In genomic region chr13:98972059-98972458, GRCh38 we compare ENCODE assay signal across 22 cellular contexts. TPM values are rescaled to one million over a fixed set of nuclear protein-coding genes. Genes with fewer than 3 reads are reported as not detected.
A peak's percentile ranks its signal among the peaks of the same experiment; 100 is the strongest.
DNase-seq lines count a peak whose midpoint lies in the region; ATAC-seq, FAIRE-seq and TF ChIP-seq lines count a peak whose summit lies in the region.
"Had no signal": no experiment of that assay in that cellular context is flagged by ENCODE, and none has a peak within 500 bp of the region (broad histone marks: within the 10 kb centered on the region; RNA-seq: fewer than 3 reads in every experiment).

No MANE protein-coding gene starts in this region.

- H3K4me1 ChIP-seq in A673 (ENCODE audit: insufficient read depth, low read length, poor library complexity, severe bottlenecking), result peaks cover 34% of the 10 kb centered on the region
- peaks cover 51% of the 10 kb centered on the region for H3K4me1 ChIP-seq in PC-9 (replicated peaks; ENCODE audit: insufficient read depth)
- H3K4me1 ChIP-seq in gastroesophageal sphincter, result peaks cover 0 to 95% (median 36%) of the 10 kb centered on the region in 3 donors

- no peaks in the 10 kb centered on the region for H3K9me3 Mint-ChIP-seq in natural killer cell treated with Interleukin-12 subunit alpha and Interleukin-12 subunit beta and Interleukin-15 and Interleukin-18, amount 100 ng/mL, for 72 hours
- H3K9me3 Mint-ChIP-seq: activated B cell treated with CpG ODN at 0.5 μM for 24 hours; activated CD8-positive, alpha-beta T cell treated with anti-CD3 and anti-CD28 coated beads for 36 hours; activated T-cell treated with anti-CD3 and anti-CD28 coated beads, Interleukin-2, amount 50 U/mL, for 72 hours; CD4-positive, alpha-beta T cell; T-helper 1 cell treated with Interleukin-12 subunit alpha and Interleukin-12 subunit beta and Interleukin-4 antibody, amounts not matched to agents 30 μg/mL and 1 μg/mL, for 36 hours had no signal

- no peak for TF ChIP-seq EP300 in gastroesophageal sphincter (IDR thresholded peaks at IDR 0.05)

- H3K36me3 ChIP-seq in A673 (ENCODE audit: insufficient read depth, low read length, poor library complexity, severe bottlenecking), result no peaks in the 10 kb centered on the region
- no peaks in the 10 kb centered on the region for H3K36me3 ChIP-seq in PC-9 (ENCODE audit: low read depth)
- no peaks in the 10 kb centered on the region for H3K36me3 ChIP-seq in gastroesophageal sphincter
- H3K36me3 ChIP-seq: spleen, upper lobe of left lung had no signal

- DNase-seq in A673 (ENCODE audit: low spot score) (no peak), PC-9 (no peak), pons (ENCODE audit: low spot score) (peak; percentile 41), NCI-H1694 treated with DMSO at 0.1 percent for 48 hours (lab: John Stamatoyannopoulos, UW) (no peak), H54 (ENCODE audit: insufficient read length, low spot score) (no peak)
- no peak for DNase-seq in stimulated activated naive CD4-positive, alpha-beta T cell (lab: John Stamatoyannopoulos, UW)
- DNase-seq in natural killer cell treated with Interleukin-12 subunit alpha and Interleukin-12 subunit beta and Interleukin-15 and Interleukin-18, amount 100 ng/mL, for 72 hours (ENCODE audit: low spot score), result no peak
- DNase-seq: activated B cell treated with CpG ODN at 0.5 μM for 24 hours; activated CD8-positive, alpha-beta T cell treated with anti-CD3 and anti-CD28 coated beads for 36 hours; activated T-cell treated with anti-CD3 and anti-CD28 coated beads, Interleukin-2, amount 50 U/mL, for 72 hours; CD4-positive, alpha-beta T cell; DMS79; effector CD8-positive, alpha-beta T cell; H7; hypothalamus; KG1; NCI-H1092; NCI-H2171 treated with DMSO at 0.1 percent for 48 hours; spleen; upper lobe of left lung had no signal

- H3K4me1 Mint-ChIP-seq in natural killer cell treated with Interleukin-12 subunit alpha and Interleukin-12 subunit beta and Interleukin-15 and Interleukin-18, amount 100 ng/mL, for 72 hours (ENCODE audit: low read depth in 2 of 2), result peaks cover 13 to 18% of the 10 kb centered on the region in 2 donors

- no peak for FAIRE-seq in H54 (lab: Jason Lieb, UNC)

- H3K79me2 ChIP-seq in PC-9 (ENCODE audit: low read depth), result peaks cover 75% of the 10 kb centered on the region

- H3K4me2 ChIP-seq in PC-9, result peak overlapping the region; percentile 50

- H3K27ac Mint-ChIP-seq in natural killer cell treated with Interleukin-12 subunit alpha and Interleukin-12 subunit beta and Interleukin-15 and Interleukin-18, amount 100 ng/mL, for 72 hours, result no peak overlapping the region
- H3K27ac Mint-ChIP-seq: activated B cell treated with CpG ODN at 0.5 μM for 24 hours; activated CD8-positive, alpha-beta T cell treated with anti-CD3 and anti-CD28 coated beads for 36 hours; activated T-cell treated with anti-CD3 and anti-CD28 coated beads, Interleukin-2, amount 50 U/mL, for 72 hours; CD4-positive, alpha-beta T cell; T-helper 1 cell treated with Interleukin-12 subunit alpha and Interleukin-12 subunit beta and Interleukin-4 antibody, amounts not matched to agents 30 μg/mL and 1 μg/mL, for 36 hours had no signal

- H3K27ac ChIP-seq in A673 (ENCODE audit: low read depth, low read length, poor library complexity, severe bottlenecking) (peak overlapping the region; percentile 47), PC-9 (peak overlapping the region; percentile 72), gastroesophageal sphincter (peak overlapping the region in 3 of 4 donors; percentile 60 to 74 (median 70))
- H3K27ac ChIP-seq: spleen had no signal

- H3K4me3 ChIP-seq in A673 (ENCODE audit: low read depth, low read length, poor library complexity, severe bottlenecking) (no peak overlapping the region), PC-9 (no peak overlapping the region), gastroesophageal sphincter (no peak overlapping the region)
- H3K4me3 ChIP-seq: spleen had no signal

- ATAC-seq in gastroesophageal sphincter, result no peak
- no peak for ATAC-seq in natural killer cell treated with Interleukin-12 subunit alpha and Interleukin-12 subunit beta and Interleukin-15 and Interleukin-18, amount 100 ng/mL, for 72 hours
- ATAC-seq: activated CD8-positive, alpha-beta T cell treated with anti-CD3 and anti-CD28 coated beads for 36 hours; activated T-cell treated with anti-CD3 and anti-CD28 coated beads, Interleukin-2, amount 50 U/mL, for 72 hours had no signal

- intact Hi-C loops in A673 (cut with micrococcal nuclease; ENCODE audit: unreplicated experiment) (no loop called here), PC-9 (cut with micrococcal nuclease; ENCODE audit: unreplicated experiment) (no loop called here)

- TF ChIP-seq POLR2A in gastroesophageal sphincter (IDR thresholded peaks at IDR 0.05) (no peak), H54 (IDR thresholded peaks at IDR 0.05; ENCODE audit: low read depth, low read length) (no peak)

- peaks cover 22% of the 10 kb centered on the region for H3F3A ChIP-seq in PC-9 (ENCODE audit: insufficient read depth, low read depth)

- CTCF ChIA-PET in A673 (lab: Charles Lee) (no interaction called here), PC-9 (lab: Charles Lee) (no interaction called here)

- H3K9me3 ChIP-seq in A673 (ENCODE audit: low read depth, low read length, poor library complexity, severe bottlenecking) (no peaks in the 10 kb centered on the region), PC-9 (ENCODE audit: insufficient read depth, low read depth) (no peaks in the 10 kb centered on the region), gastroesophageal sphincter (no peaks in the 10 kb centered on the region)
- H3K9me3 ChIP-seq: spleen, upper lobe of left lung had no signal

- H3K36me3 Mint-ChIP-seq in natural killer cell treated with Interleukin-12 subunit alpha and Interleukin-12 subunit beta and Interleukin-15 and Interleukin-18, amount 100 ng/mL, for 72 hours, result no peaks in the 10 kb centered on the region

- POLR2A ChIA-PET in A673 (lab: Charles Lee; ENCODE audit: low non-redundant PET) (no interaction called here), PC-9 (lab: Charles Lee; ENCODE audit: unreplicated experiment) (interaction anchor here (0.6 to 1.0 kb wide), 2 partner anchors 74 to 258 kb away, joined by 5 to 9 read pairs; no protein-coding TSS in a partner anchor)

- WGBS in gastroesophageal sphincter (ENCODE audit: low coverage in 1 of 2), 2 donors, result 13 to 39% methylated on average over 3 of the region's 3 CpGs

- H3K27me3 ChIP-seq in A673 (replicated peaks; ENCODE audit: insufficient read depth, low read depth, low read length, poor library complexity) (no peaks in the 10 kb centered on the region), PC-9 (ENCODE audit: insufficient read depth, low read depth) (no peaks in the 10 kb centered on the region), gastroesophageal sphincter (no peaks in the 10 kb centered on the region)
- H3K27me3 ChIP-seq: spleen, upper lobe of left lung had no signal

- no peak for TF ChIP-seq CTCF in A673 (conservative IDR thresholded peaks at IDR 0.05; ENCODE audit: low read depth, low read length)
- TF ChIP-seq CTCF in PC-9 (conservative IDR thresholded peaks at IDR 0.05), result no peak
- peak in 2 of 4 experiments; percentile 20 to 31 for TF ChIP-seq CTCF in gastroesophageal sphincter (IDR thresholded peaks at IDR 0.05)

- no peaks in the 10 kb centered on the region for H3K27me3 Mint-ChIP-seq in natural killer cell treated with Interleukin-12 subunit alpha and Interleukin-12 subunit beta and Interleukin-15 and Interleukin-18, amount 100 ng/mL, for 72 hours
- H3K27me3 Mint-ChIP-seq: activated B cell treated with CpG ODN at 0.5 μM for 24 hours; activated CD8-positive, alpha-beta T cell treated with anti-CD3 and anti-CD28 coated beads for 36 hours; CD4-positive, alpha-beta T cell had no signal

- H3K4me3 Mint-ChIP-seq in natural killer cell treated with Interleukin-12 subunit alpha and Interleukin-12 subunit beta and Interleukin-15 and Interleukin-18, amount 100 ng/mL, for 72 hours, result no peak overlapping the region
- H3K4me3 Mint-ChIP-seq: activated B cell treated with CpG ODN at 0.5 μM for 24 hours; activated CD8-positive, alpha-beta T cell treated with anti-CD3 and anti-CD28 coated beads for 36 hours; activated T-cell treated with anti-CD3 and anti-CD28 coated beads, Interleukin-2, amount 50 U/mL, for 72 hours; CD4-positive, alpha-beta T cell; T-helper 1 cell treated with Interleukin-12 subunit alpha and Interleukin-12 subunit beta and Interleukin-4 antibody, amounts not matched to agents 30 μg/mL and 1 μg/mL, for 36 hours had no signal

- BruUV-seq in A673 (replicated peaks; lab: Mats Ljungman, UMichigan), result no TSS peak
- TSS peak; percentile 26 for BruUV-seq in PC-9 (replicated peaks; lab: Mats Ljungman, UMichigan)

- H2AFZ ChIP-seq in PC-9, result no peak overlapping the region

- no peaks in the 10 kb centered on the region for H3K9me2 ChIP-seq in PC-9 (ENCODE audit: insufficient read depth)

- no peaks in the 10 kb centered on the region for H4K20me1 ChIP-seq in PC-9 (ENCODE audit: insufficient read depth)

RNA-seq across cellular contexts. Expression of gene DOCK9, which starts 5.8 kb away (rescaled TPM):
- total RNA-seq in A673 (2021) (4.2 and 4.5 TPM in 2 replicates), PC-9 (2021) (53.4 and 69.5 TPM in 2 replicates), gastroesophageal sphincter (100 to 1,000 TPM in 3 of 4 donors, 10 to 100 TPM in 1; 84.1 to 203 (median 150) TPM)
- 10 to 100 TPM; 25.4 to 26.7 TPM for total RNA-seq in natural killer cell treated with Interleukin-12 subunit alpha and Interleukin-12 subunit beta and Interleukin-15 and Interleukin-18, amount 100 ng/mL, for 72 hours
